ENCODE assay signal across 17 cellular contexts in genomic region chr3:123287962-123288302, GRCh38.
DNase-seq lines count a peak whose midpoint lies in the region; ATAC-seq lines count a peak whose summit lies in the region.
"Had no signal": no experiment of that assay in that cellular context is flagged by ENCODE, and none has a peak within 500 bp of the region (broad histone marks: within the 10 kb centered on the region; RNA-seq: fewer than 3 reads in every experiment).

No MANE protein-coding gene starts in this region.

- H3K4me1 Mint-ChIP-seq in activated T-cell treated with anti-CD3 and anti-CD28 coated beads, Interleukin-2, amount 50 U/mL, for 4 hours (ENCODE audit: low read depth): no peaks in the 10 kb centered on the region
- H3K4me1 Mint-ChIP-seq: CD8-positive, alpha-beta memory T cell had no signal

- peak; percentile 25 to 55 for DNase-seq in SHP77 (lab: John Stamatoyannopoulos, UW)
- DNase-seq in SHP77 treated with DMSO at 0.1 percent for 48 hours (lab: John Stamatoyannopoulos, UW): no peak
- DNase-seq in D341Med (ENCODE audit: low spot score): peak; percentile 19
- DNase-seq in NCI-H2107 treated with DMSO at 0.1 percent for 48 hours (lab: John Stamatoyannopoulos, UW; ENCODE audit: unreplicated experiment): peak; percentile 91
- peak; percentile 40 for DNase-seq in islet precursor cell
- DNase-seq in activated T-cell treated with anti-CD3 and anti-CD28 coated beads, Interleukin-2, amount 50 U/mL, for 4 hours: no peak
- DNase-seq in amygdala (lab: John Stamatoyannopoulos, UW): no peak
- DNase-seq: C1 segment of cervical spinal cord; CD8-positive, alpha-beta memory T cell; GDM1; IMR-90; Karpas-422; NCI-H1417 treated with DMSO at 0.1 percent for 48 hours; NCI-H1930; NCI-H524 had no signal

- H3K4me3 Mint-ChIP-seq in activated T-cell treated with anti-CD3 and anti-CD28 coated beads, Interleukin-2, amount 50 U/mL, for 4 hours: no peak overlapping the region
- H3K4me3 Mint-ChIP-seq: CD8-positive, alpha-beta memory T cell had no signal

- peaks cover 3% of the 10 kb centered on the region for H3K27me3 Mint-ChIP-seq in activated T-cell treated with anti-CD3 and anti-CD28 coated beads, Interleukin-2, amount 50 U/mL, for 4 hours (ENCODE audit: low read depth)

- H3K36me3 Mint-ChIP-seq in activated T-cell treated with anti-CD3 and anti-CD28 coated beads, Interleukin-2, amount 50 U/mL, for 4 hours (ENCODE audit: insufficient read depth): no peaks in the 10 kb centered on the region
- H3K36me3 Mint-ChIP-seq: CD8-positive, alpha-beta memory T cell had no signal

- no peak for ATAC-seq in activated T-cell treated with anti-CD3 and anti-CD28 coated beads, Interleukin-2, amount 50 U/mL, for 4 hours
- ATAC-seq in HG02981 (IDR thresholded peaks at IDR 0.05; ENCODE audit: unreplicated experiment): no peak
- ATAC-seq: A549 had no signal

- H3K9me3 Mint-ChIP-seq in activated T-cell treated with anti-CD3 and anti-CD28 coated beads, Interleukin-2, amount 50 U/mL, for 4 hours: no peaks in the 10 kb centered on the region
- H3K9me3 Mint-ChIP-seq: CD8-positive, alpha-beta memory T cell had no signal

Comparison
In these comparisons a context has a peak if more than half of its experiments do, and no peak if none do; other contexts are left out.
1. DNase-seq: peak in SHP77 (2 of 2), D341Med (single experiment), NCI-H2107 treated with DMSO at 0.1 percent for 48 hours (single experiment) and islet precursor cell (single experiment); none in SHP77 treated with DMSO at 0.1 percent for 48 hours (single experiment), activated T-cell treated with anti-CD3 and anti-CD28 coated beads, Interleukin-2, amount 50 U/mL, for 4 hours (single experiment) and amygdala (0 of 56).